ENCODE assay signal across 2 cellular contexts in the genomic region with DNA sequence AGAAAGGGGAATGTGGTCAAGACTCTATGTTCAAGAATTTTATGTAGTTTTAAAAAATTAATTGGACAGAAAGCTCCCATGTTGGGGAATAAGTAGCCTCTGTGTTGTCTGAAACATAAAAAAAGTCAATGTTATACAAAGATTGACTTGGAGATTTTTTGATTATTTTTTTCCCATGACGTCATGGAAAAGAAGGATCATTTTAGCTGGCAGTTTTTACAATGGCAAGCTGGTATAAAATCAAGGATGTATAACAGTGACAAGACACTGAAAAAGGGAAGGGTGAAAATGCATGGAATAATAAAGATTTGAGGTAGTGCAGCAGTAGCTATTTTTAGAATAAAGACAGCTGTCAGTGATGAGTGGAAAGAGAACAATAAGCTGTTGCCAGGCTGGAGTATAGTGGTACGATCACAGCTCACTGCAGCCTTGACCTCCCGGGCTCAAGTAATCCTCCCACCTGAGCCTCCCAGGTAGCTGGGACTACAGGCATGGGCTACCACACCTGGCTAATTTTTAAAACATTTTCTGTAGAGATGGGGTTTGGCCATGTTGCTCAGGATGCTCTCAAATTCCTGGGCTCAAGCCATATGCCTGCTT.
A peak's percentile ranks its signal among the peaks of the same experiment; 100 is the strongest.
TF ChIP-seq lines count a peak whose summit lies in the region.

No MANE protein-coding gene starts in this region.

TF ChIP-seq in K562, 482 proteins besides CTCF, POLR2A, EP300 and RAD21:
- TF ChIP-seq, protein P1, sequence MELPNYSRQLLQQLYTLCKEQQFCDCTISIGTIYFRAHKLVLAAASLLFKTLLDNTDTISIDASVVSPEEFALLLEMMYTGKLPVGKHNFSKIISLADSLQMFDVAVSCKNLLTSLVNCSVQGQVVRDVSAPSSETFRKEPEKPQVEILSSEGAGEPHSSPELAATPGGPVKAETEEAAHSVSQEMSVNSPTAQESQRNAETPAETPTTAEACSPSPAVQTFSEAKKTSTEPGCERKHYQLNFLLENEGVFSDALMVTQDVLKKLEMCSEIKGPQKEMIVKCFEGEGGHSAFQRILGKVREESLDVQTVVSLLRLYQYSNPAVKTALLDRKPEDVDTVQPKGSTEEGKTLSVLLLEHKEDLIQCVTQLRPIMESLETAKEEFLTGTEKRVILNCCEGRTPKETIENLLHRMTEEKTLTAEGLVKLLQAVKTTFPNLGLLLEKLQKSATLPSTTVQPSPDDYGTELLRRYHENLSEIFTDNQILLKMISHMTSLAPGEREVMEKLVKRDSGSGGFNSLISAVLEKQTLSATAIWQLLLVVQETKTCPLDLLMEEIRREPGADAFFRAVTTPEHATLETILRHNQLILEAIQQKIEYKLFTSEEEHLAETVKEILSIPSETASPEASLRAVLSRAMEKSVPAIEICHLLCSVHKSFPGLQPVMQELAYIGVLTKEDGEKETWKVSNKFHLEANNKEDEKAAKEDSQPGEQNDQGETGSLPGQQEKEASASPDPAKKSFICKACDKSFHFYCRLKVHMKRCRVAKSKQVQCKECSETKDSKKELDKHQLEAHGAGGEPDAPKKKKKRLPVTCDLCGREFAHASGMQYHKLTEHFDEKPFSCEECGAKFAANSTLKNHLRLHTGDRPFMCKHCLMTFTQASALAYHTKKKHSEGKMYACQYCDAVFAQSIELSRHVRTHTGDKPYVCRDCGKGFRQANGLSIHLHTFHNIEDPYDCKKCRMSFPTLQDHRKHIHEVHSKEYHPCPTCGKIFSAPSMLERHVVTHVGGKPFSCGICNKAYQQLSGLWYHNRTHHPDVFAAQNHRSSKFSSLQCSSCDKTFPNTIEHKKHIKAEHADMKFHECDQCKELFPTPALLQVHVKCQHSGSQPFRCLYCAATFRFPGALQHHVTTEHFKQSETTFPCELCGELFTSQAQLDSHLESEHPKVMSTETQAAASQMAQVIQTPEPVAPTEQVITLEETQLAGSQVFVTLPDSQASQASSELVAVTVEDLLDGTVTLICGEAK (IDR thresholded peaks at IDR 0.05), result 0 out of 2 replicates have a peak, but pooled peaks have one; percentile 43
- TF ChIP-seq, protein P1 (CRISPR knock-in tag; IDR thresholded peaks at IDR 0.05), result no peak
- TF ChIP-seq MEF2A (IDR thresholded peaks at IDR 0.05; ENCODE audit: control insufficient read depth, low read depth, low read length), result peak; percentile 34; the same call in 1 of the 2 replicates
- TF ChIP-seq ZNF347 (CRISPR knock-in tag; IDR thresholded peaks at IDR 0.05; ENCODE audit: low read depth), result no peak

TF ChIP-seq in neural cell, 6 proteins besides CTCF, POLR2A, EP300 and RAD21 (continued from another document):
- TF ChIP-seq, protein P2, sequence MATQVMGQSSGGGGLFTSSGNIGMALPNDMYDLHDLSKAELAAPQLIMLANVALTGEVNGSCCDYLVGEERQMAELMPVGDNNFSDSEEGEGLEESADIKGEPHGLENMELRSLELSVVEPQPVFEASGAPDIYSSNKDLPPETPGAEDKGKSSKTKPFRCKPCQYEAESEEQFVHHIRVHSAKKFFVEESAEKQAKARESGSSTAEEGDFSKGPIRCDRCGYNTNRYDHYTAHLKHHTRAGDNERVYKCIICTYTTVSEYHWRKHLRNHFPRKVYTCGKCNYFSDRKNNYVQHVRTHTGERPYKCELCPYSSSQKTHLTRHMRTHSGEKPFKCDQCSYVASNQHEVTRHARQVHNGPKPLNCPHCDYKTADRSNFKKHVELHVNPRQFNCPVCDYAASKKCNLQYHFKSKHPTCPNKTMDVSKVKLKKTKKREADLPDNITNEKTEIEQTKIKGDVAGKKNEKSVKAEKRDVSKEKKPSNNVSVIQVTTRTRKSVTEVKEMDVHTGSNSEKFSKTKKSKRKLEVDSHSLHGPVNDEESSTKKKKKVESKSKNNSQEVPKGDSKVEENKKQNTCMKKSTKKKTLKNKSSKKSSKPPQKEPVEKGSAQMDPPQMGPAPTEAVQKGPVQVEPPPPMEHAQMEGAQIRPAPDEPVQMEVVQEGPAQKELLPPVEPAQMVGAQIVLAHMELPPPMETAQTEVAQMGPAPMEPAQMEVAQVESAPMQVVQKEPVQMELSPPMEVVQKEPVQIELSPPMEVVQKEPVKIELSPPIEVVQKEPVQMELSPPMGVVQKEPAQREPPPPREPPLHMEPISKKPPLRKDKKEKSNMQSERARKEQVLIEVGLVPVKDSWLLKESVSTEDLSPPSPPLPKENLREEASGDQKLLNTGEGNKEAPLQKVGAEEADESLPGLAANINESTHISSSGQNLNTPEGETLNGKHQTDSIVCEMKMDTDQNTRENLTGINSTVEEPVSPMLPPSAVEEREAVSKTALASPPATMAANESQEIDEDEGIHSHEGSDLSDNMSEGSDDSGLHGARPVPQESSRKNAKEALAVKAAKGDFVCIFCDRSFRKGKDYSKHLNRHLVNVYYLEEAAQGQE (IDR thresholded peaks at IDR 0.05; ENCODE audit: borderline replicate concordance), result peak; percentile 53
